Comparison of ENCODE assay signal across 8 cellular contexts in genomic region chr3:195151866-195152526, GRCh38.
DNase-seq lines count a peak whose midpoint lies in the region; ATAC-seq and TF ChIP-seq lines count a peak whose summit lies in the region.

No MANE protein-coding gene starts in this region.

- ATAC-seq in GM21390 (IDR thresholded peaks at IDR 0.05; ENCODE audit: unreplicated experiment) (no peak), HG03196 (IDR thresholded peaks at IDR 0.05; ENCODE audit: unreplicated experiment) (no peak)

- H3K27me3 ChIP-seq in GM23248 (replicated peaks; ENCODE audit: insufficient read depth) (no peaks in the 10 kb centered on the region), skeletal muscle tissue (ENCODE audit: control insufficient read depth in 3 of 3, insufficient read depth in 3 of 3, low read length in 3 of 3) (no peaks in the 10 kb centered on the region)

- H3F3A ChIP-seq in GM23248 (ENCODE audit: insufficient read depth) = peaks cover 10% of the 10 kb centered on the region; the same call in 1 of the 2 replicates

- H3K4me1 ChIP-seq in GM23248 (ENCODE audit: insufficient read depth) (peaks cover 35% of the 10 kb centered on the region), skeletal muscle tissue (ENCODE audit: control insufficient read depth in 3 of 3, insufficient read depth in 3 of 3, low read length in 3 of 3) (peaks cover 54 to 57% (median 55%) of the 10 kb centered on the region in 3 donors)

- H2AFZ ChIP-seq in GM23248 = peak overlapping the region; percentile 12; the same call in 1 of the 2 replicates

- in situ Hi-C loops in GM23248 (cut with MboI) = no loop called here

- 0 out of 2 replicates have a peak, but pooled peaks cover 3% of the 10 kb centered on the region for H3K79me2 ChIP-seq in GM23248 (ENCODE audit: insufficient read depth)

- H3K4me2 ChIP-seq in GM23248 (ENCODE audit: unreplicated experiment) = peak overlapping the region; percentile 35

- no peaks in the 10 kb centered on the region for H3K9me2 ChIP-seq in GM23248 (ENCODE audit: insufficient read depth)

- H3K27ac ChIP-seq in GM23248 (peak overlapping the region; percentile 58), VCaP (peak overlapping the region; percentile 13; the same call in 1 of the 2 replicates), skeletal muscle tissue (ENCODE audit: low read depth, low read length) (peak overlapping the region; percentile 91)

- H3K9me3 ChIP-seq in GM23248 (ENCODE audit: low read depth) = no peaks in the 10 kb centered on the region
- no peaks in the 10 kb centered on the region for H3K9me3 ChIP-seq in skeletal muscle tissue (ENCODE audit: control insufficient read depth in 3 of 3, low read length in 3 of 3)

- peak overlapping the region; percentile 28 for H3K9ac ChIP-seq in GM23248
- peak overlapping the region in 1 of 3 donors; percentile 12 for H3K9ac ChIP-seq in skeletal muscle tissue (ENCODE audit: low read depth in 1 of 3, low read length in 3 of 3)

- H3K4me3 ChIP-seq in GM23248 (no peak overlapping the region; the same call in 1 of the 2 replicates), skeletal muscle tissue (ENCODE audit: low read length in 3 of 3) (no peak overlapping the region)

- TF ChIP-seq CTCF in VCaP (conservative IDR thresholded peaks at IDR 0.05) = no peak

- H4K20me1 ChIP-seq in GM23248 (ENCODE audit: insufficient read depth) = no peaks in the 10 kb centered on the region

- H3K36me3 ChIP-seq in GM23248 (ENCODE audit: low read depth) (no peaks in the 10 kb centered on the region), skeletal muscle tissue (ENCODE audit: control insufficient read depth in 3 of 3, insufficient read depth in 3 of 3, low read length in 3 of 3) (no peaks in the 10 kb centered on the region)

- WGBS in GM23248 (ENCODE audit: low coverage in 1 of 2, low lambda C conversion rate in 2 of 2, missing lambda C conversion rate in 2 of 2), 2 experiments = 41 to 48% methylated on average over 10 to 11 of the region's 11 CpGs

- DNase-seq in GM23248 = peak; percentile 88
- DNase-seq in glomerular visceral epithelial cell (ENCODE audit: extremely low spot score) = peak; percentile 44
- no peak for DNase-seq in NCI-H82 treated with DMSO at 0.1 percent for 48 hours (lab: John Stamatoyannopoulos, UW; ENCODE audit: unreplicated experiment)
- DNase-seq in activated CD4-positive, alpha-beta T cell treated with anti-CD3 and anti-CD28 coated beads for 48 hours = no peak

Comparison
In these comparisons a context has a peak if more than half of its experiments do, and no peak if none do; other contexts are left out.
1. DNase-seq: peak in GM23248 (single experiment) and glomerular visceral epithelial cell (single experiment); none in NCI-H82 treated with DMSO at 0.1 percent for 48 hours (single experiment) and activated CD4-positive, alpha-beta T cell treated with anti-CD3 and anti-CD28 coated beads for 48 hours (single experiment).
2. H3K27ac ChIP-seq: peak in every context shown above with its lines; median percentile 91 in skeletal muscle tissue; 58 in GM23248; 13 in VCaP.